Comparison of ENCODE assay signal across 8 cellular contexts in the genomic region with DNA sequence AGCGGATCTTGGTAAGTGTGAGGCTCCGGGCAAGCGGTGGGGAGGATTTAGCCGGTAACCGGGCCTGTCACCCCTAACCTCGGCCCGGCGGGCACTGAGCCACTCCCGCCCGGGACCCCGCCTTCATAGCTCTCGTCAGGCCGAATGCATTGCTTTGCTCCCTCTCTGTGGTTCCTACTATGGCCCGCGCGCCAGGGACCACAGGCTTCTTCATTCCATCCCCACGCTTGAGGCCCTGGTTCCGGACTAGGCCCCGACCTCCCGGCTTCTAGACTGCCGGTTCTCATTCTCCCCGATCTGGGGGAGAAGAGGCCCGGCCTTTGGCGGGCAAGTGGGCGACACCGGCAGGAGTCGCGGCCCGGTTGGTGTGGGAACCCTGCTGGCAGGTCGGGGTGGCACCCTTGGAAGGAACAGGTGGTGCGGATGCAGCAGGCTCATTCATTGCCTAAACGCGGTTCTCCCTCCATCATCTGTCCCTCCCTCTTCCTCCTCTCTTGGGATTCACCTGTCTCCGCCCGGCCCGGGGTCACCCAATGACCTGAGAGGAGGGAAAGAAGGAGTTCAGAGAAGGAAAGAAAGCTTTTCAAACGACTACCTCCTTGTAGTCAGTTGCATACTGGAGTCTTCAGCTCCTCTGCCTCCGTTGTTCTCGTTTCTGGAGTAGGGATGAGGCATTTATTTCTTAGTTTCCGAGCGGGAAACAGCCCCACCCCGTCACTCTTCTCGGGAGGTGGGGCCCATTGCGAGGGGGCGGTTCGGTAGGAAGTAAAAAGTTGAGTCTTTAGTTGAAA. TPM values are rescaled to one million over a fixed set of nuclear protein-coding genes. Genes with fewer than 3 reads are reported as not detected.
DNase-seq lines count a peak whose midpoint lies in the region; ATAC-seq and TF ChIP-seq lines count a peak whose summit lies in the region.

A gene (minus strand): TSS at position 657 of the 791 bp plus-strand sequence. CDS start 6,679 bp downstream, outside the sequence.

- peaks cover 29% of the 10 kb centered on the region for H3F3A ChIP-seq in neural progenitor cell (ENCODE audit: low read depth)

- H3K4me3 Mint-ChIP-seq in activated T-helper 17 cell treated with anti-CD3 and anti-CD28 coated beads, Interleukin-2, amount 50 U/mL, for 72 hours, result peak within 1 kb of the TSS; percentile 85
- H3K4me3 Mint-ChIP-seq in neural progenitor cell, result peak within 1 kb of the TSS; percentile 99

- H3K27me3 Mint-ChIP-seq in activated T-helper 17 cell treated with anti-CD3 and anti-CD28 coated beads, Interleukin-2, amount 50 U/mL, for 72 hours, result no peaks in the 10 kb centered on the region
- peaks cover 2% of the 10 kb centered on the region for H3K27me3 Mint-ChIP-seq in neural progenitor cell (ENCODE audit: insufficient read depth, low read depth)

- DNase-seq in COLO668 (lab: John Stamatoyannopoulos, UW; ENCODE audit: unreplicated experiment), result peak; percentile 69
- DNase-seq in HK-2 (ENCODE audit: unreplicated experiment), result peak; percentile 57
- peak; percentile 78 for DNase-seq in RKO (ENCODE audit: low spot score)
- peak; percentile 45 for DNase-seq in fibroblast of the aortic adventitia (ENCODE audit: low read depth)
- peak; percentile 72 for DNase-seq in neural progenitor cell (ENCODE audit: low spot score)

- H3K36me3 ChIP-seq in neural progenitor cell, result peaks cover 10% of the 10 kb centered on the region
- H3K36me3 ChIP-seq in thymus (ENCODE audit: control insufficient read depth, insufficient read depth), result peaks cover 6% of the 10 kb centered on the region

- TF ChIP-seq CTCF in fibroblast of the aortic adventitia (IDR thresholded peaks at IDR 0.05; ENCODE audit: insufficient read depth, low read length) (peak; percentile 34), neural progenitor cell (IDR thresholded peaks at IDR 0.05) (peak; percentile 34)

- peak within 1 kb of the TSS; percentile 91 for H3K27ac ChIP-seq in neural progenitor cell
- H3K27ac ChIP-seq in thymus (ENCODE audit: low read depth), result peak within 1 kb of the TSS; percentile 93

- ATAC-seq in GM19455 (IDR thresholded peaks at IDR 0.05; ENCODE audit: unreplicated experiment), result peak; percentile 33
- ATAC-seq in activated T-helper 17 cell treated with anti-CD3 and anti-CD28 coated beads, Interleukin-2, amount 50 U/mL, for 72 hours (replicated peaks), result peak; percentile 49

- H3K9me3 ChIP-seq in neural progenitor cell (ENCODE audit: low read depth) (peaks cover 6% of the 10 kb centered on the region), thymus (ENCODE audit: control insufficient read depth) (no peaks in the 10 kb centered on the region)

- H2AFZ ChIP-seq in neural progenitor cell (replicated peaks), result peak within 1 kb of the TSS; percentile 47

- H3K9ac ChIP-seq in neural progenitor cell, result peak within 1 kb of the TSS; percentile 80

- under 1% methylated on average over 46 of the region's 46 CpGs for WGBS in thymus

- peak within 1 kb of the TSS; percentile 93 for H3K4me3 ChIP-seq in fibroblast of the aortic adventitia (ENCODE audit: low read depth, low read length)
- H3K4me3 ChIP-seq in neural progenitor cell, result peak within 1 kb of the TSS; percentile 73
- H3K4me3 ChIP-seq in thymus (ENCODE audit: low read length), result peak within 1 kb of the TSS; percentile 89

- peaks cover 12% of the 10 kb centered on the region for H4K20me1 ChIP-seq in neural progenitor cell (ENCODE audit: low read depth)

- H3K36me3 Mint-ChIP-seq in activated T-helper 17 cell treated with anti-CD3 and anti-CD28 coated beads, Interleukin-2, amount 50 U/mL, for 72 hours (ENCODE audit: low read depth), result peaks cover 56% of the 10 kb centered on the region
- H3K36me3 Mint-ChIP-seq in neural progenitor cell, result peaks cover 28% of the 10 kb centered on the region

- peak within 1 kb of the TSS; percentile 97 for H3K27ac Mint-ChIP-seq in activated T-helper 17 cell treated with anti-CD3 and anti-CD28 coated beads, Interleukin-2, amount 50 U/mL, for 72 hours
- peak within 1 kb of the TSS; percentile 99 for H3K27ac Mint-ChIP-seq in neural progenitor cell

- peaks cover 10% of the 10 kb centered on the region for H3K4me1 Mint-ChIP-seq in activated T-helper 17 cell treated with anti-CD3 and anti-CD28 coated beads, Interleukin-2, amount 50 U/mL, for 72 hours
- H3K4me1 Mint-ChIP-seq in neural progenitor cell, result peaks cover 34% of the 10 kb centered on the region

- peak within 1 kb of the TSS; percentile 84 for H3K4me2 ChIP-seq in neural progenitor cell

- H3K79me2 ChIP-seq in neural progenitor cell (ENCODE audit: low read depth), result peaks cover 77% of the 10 kb centered on the region

- H3K27me3 ChIP-seq in neural progenitor cell (no peaks in the 10 kb centered on the region), thymus (ENCODE audit: control insufficient read depth, insufficient read depth) (no peaks in the 10 kb centered on the region)

- H3K9me3 Mint-ChIP-seq in activated T-helper 17 cell treated with anti-CD3 and anti-CD28 coated beads, Interleukin-2, amount 50 U/mL, for 72 hours, result no peaks in the 10 kb centered on the region
- peaks cover 20% of the 10 kb centered on the region for H3K9me3 Mint-ChIP-seq in neural progenitor cell

- H3K4me1 ChIP-seq in neural progenitor cell (peaks cover 18% of the 10 kb centered on the region), thymus (ENCODE audit: control insufficient read depth, insufficient read depth, low read length) (peaks cover 7% of the 10 kb centered on the region)

RNA-seq across cellular contexts. Expression of the gene that starts here (rescaled TPM):
- 10 to 100 TPM; 34.9 to 43.6 TPM for total RNA-seq in activated T-helper 17 cell treated with anti-CD3 and anti-CD28 coated beads, Interleukin-2, amount 50 U/mL, for 72 hours
- total RNA-seq in fibroblast of the aortic adventitia (ENCODE audit: low replicate concordance) (29.1 and 34.4 TPM in 2 replicates), neural progenitor cell (ENCODE audit: low replicate concordance) (27.0 and 40.6 TPM in 2 replicates)
- polyA plus RNA-seq in thymus, result 113 TPM

Comparison
In these comparisons a context has a peak if more than half of its experiments do, and no peak if none do; other contexts are left out.
1. Peak in every context shown above with its lines: DNase-seq, ATAC-seq, H3K4me3 ChIP-seq and H3K27ac ChIP-seq.